6 cellular contexts compared by ENCODE assay signal in the genomic region with DNA sequence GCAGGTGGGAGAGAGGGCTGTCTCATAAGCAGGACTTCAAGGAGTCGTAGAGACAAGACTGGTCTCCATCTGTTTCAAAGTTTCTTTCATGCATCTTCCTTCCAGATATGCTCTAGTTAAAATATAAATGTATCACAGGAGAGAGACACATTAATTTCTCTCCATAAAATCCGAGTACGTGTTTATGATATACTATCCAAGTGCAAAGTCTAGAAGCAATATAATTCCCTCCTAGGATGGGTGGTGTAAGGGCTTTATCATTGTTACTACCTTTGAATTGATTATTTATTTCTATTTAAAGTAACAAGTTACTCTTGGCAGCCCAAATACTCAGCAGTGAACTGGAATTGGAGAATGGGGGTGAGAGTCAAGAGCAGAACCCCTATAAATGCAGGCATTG.
"Had no signal": no experiment of that assay in that cellular context is flagged by ENCODE, and none has a peak within 500 bp of the region (broad histone marks: within the 10 kb centered on the region; RNA-seq: fewer than 3 reads in every experiment).

No MANE protein-coding gene starts in this region.

- DNase-seq: IMR-90, KBM-7 had no signal

- H3K27ac ChIP-seq: HL-60 had no signal

- ATAC-seq: HepG2, K562 had no signal

- H3K4me3 ChIP-seq: K562 had no signal

- FAIRE-seq: HepG2, HTR-8/SVneo, K562 had no signal
